11 cellular contexts compared by ENCODE assay signal in the genomic region with DNA sequence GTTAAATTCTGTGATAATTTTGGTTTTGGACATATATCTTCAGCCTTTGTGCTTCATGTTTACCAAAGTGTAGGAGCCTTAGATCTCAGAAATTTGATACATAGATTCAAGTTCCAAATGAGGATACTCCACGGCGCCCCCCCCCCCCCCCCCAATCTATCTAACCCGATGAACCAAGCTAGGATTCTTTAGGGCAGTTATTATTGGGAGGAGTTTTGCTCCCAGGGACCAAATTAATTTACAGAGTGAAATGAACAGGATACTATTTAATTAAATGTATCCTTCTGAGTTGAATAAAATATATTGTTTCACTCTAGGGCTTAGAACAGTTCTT. TPM values are rescaled to one million over a fixed set of nuclear protein-coding genes. Genes with fewer than 3 reads are reported as not detected.
DNase-seq lines count a peak whose midpoint lies in the region; ATAC-seq and TF ChIP-seq lines count a peak whose summit lies in the region.
"Had no signal": no experiment of that assay in that cellular context is flagged by ENCODE, and none has a peak within 500 bp of the region (broad histone marks: within the 10 kb centered on the region; RNA-seq: fewer than 3 reads in every experiment).

No MANE protein-coding gene starts in this region.

- peaks cover 44% of the 10 kb centered on the region for H3K4me1 Mint-ChIP-seq in T-helper 1 cell treated with Interleukin-12 subunit alpha and Interleukin-12 subunit beta and Interleukin-4 antibody, amounts not matched to agents 30 μg/mL and 1 μg/mL, for 36 hours (ENCODE audit: low read depth)

- peak overlapping the region in 2 of 3 donors; percentile 46 to 87 for H3K9ac ChIP-seq in skeletal muscle tissue (ENCODE audit: low read depth in 1 of 3, low read length in 3 of 3)

- TF ChIP-seq CTCF in Panc1 (IDR thresholded peaks at IDR 0.05) (no peak), epithelial cell of esophagus (IDR thresholded peaks at IDR 0.05; ENCODE audit: insufficient read depth, low read depth, low read length, missing control alignments) (no peak), body of pancreas (IDR thresholded peaks at IDR 0.05) (no peak)

- ATAC-seq in Panc1 (no peak), body of pancreas (no peak)

- peak overlapping the region; percentile 77 for H3K4me3 Mint-ChIP-seq in T-helper 1 cell treated with Interleukin-12 subunit alpha and Interleukin-12 subunit beta and Interleukin-4 antibody, amounts not matched to agents 30 μg/mL and 1 μg/mL, for 36 hours

- no peak for TF ChIP-seq POLR2A in body of pancreas (IDR thresholded peaks at IDR 0.05)

- H3K36me3 Mint-ChIP-seq in T-helper 1 cell treated with Interleukin-12 subunit alpha and Interleukin-12 subunit beta and Interleukin-4 antibody, amounts not matched to agents 30 μg/mL and 1 μg/mL, for 36 hours (ENCODE audit: low read depth) = peaks cover 9% of the 10 kb centered on the region

- H3K9me3 Mint-ChIP-seq in T-helper 1 cell treated with Interleukin-12 subunit alpha and Interleukin-12 subunit beta and Interleukin-4 antibody, amounts not matched to agents 30 μg/mL and 1 μg/mL, for 36 hours = no peaks in the 10 kb centered on the region

- H3K27ac ChIP-seq in Panc1 (ENCODE audit: low read length) = no peak overlapping the region; the same call in 1 of the 2 replicates
- H3K27ac ChIP-seq in skeletal muscle tissue (ENCODE audit: low read depth, low read length) = no peak overlapping the region
- peak overlapping the region in 2 of 4 donors; percentile 5 to 97 for H3K27ac ChIP-seq in body of pancreas

- CTCF ChIA-PET in Panc1 (lab: Charles Lee) = no interaction called here

- POLR2A ChIA-PET in Panc1 (lab: Charles Lee) = no interaction called here

- in situ Hi-C loops in Panc1 (cut with HindIII; ENCODE audit: low pct_unique_long_range_greater_than_20kb, low sequenced_read_pairs) = no loop called here

- DNase-seq in T-helper 1 cell (no peak), Panc1 (ENCODE audit: low read depth, low spot score) (no peak), epithelial cell of esophagus (ENCODE audit: low read depth) (no peak), body of pancreas (no peak), NCI-H748 treated with DMSO at 0.1 percent for 48 hours (lab: John Stamatoyannopoulos, UW) (no peak)
- DNase-seq in activated CD4-positive, alpha-beta T cell treated with anti-CD3 and anti-CD28 coated beads, Interleukin-2, amount 50 U/mL, for 48 hours = no peak
- DNase-seq: activated CD4-positive, CD25-positive, alpha-beta regulatory T cell; NCI-H187; stimulated activated CD8-positive, alpha-beta memory T cell treated with anti-CD3 and anti-CD28 coated beads, Interleukin-4, amount 100 ng/mL, for 48 hours had no signal

- peaks cover 3% of the 10 kb centered on the region; the same call in 1 of the 2 replicates for H3K36me3 ChIP-seq in Panc1 (ENCODE audit: control insufficient read depth, insufficient read depth, low read length)
- H3K36me3 ChIP-seq in skeletal muscle tissue (ENCODE audit: control insufficient read depth in 3 of 3, insufficient read depth in 3 of 3, low read length in 3 of 3) = no peaks in the 10 kb centered on the region
- no peaks in the 10 kb centered on the region for H3K36me3 ChIP-seq in body of pancreas (replicated peaks in 1 of 2; ENCODE audit: insufficient read depth in 1 of 2, low read depth in 2 of 2)

- H3K27me3 Mint-ChIP-seq in T-helper 1 cell treated with Interleukin-12 subunit alpha and Interleukin-12 subunit beta and Interleukin-4 antibody, amounts not matched to agents 30 μg/mL and 1 μg/mL, for 36 hours (ENCODE audit: low read depth) = peaks cover 12% of the 10 kb centered on the region

- H3K9me3 ChIP-seq in Panc1 (ENCODE audit: control insufficient read depth, insufficient read depth, low read depth, low read length) (no peaks in the 10 kb centered on the region), skeletal muscle tissue (ENCODE audit: control insufficient read depth in 3 of 3, low read length in 3 of 3) (no peaks in the 10 kb centered on the region), body of pancreas (no peaks in the 10 kb centered on the region)

- peaks cover 17% of the 10 kb centered on the region; the same call in 1 of the 2 replicates for H3K4me1 ChIP-seq in Panc1 (ENCODE audit: control insufficient read depth, insufficient read depth, low read length)
- peaks cover 9 to 18% (median 17%) of the 10 kb centered on the region in 3 donors for H3K4me1 ChIP-seq in skeletal muscle tissue (ENCODE audit: control insufficient read depth in 3 of 3, insufficient read depth in 3 of 3, low read length in 3 of 3)
- H3K4me1 ChIP-seq in body of pancreas = peaks cover 37% of the 10 kb centered on the region

- no TSS peak for BruUV-seq in Panc1 (replicated peaks; lab: Mats Ljungman, UMichigan)

- H3K27me3 ChIP-seq in Panc1 (ENCODE audit: control insufficient read depth, insufficient read depth, low read length) (no peaks in the 10 kb centered on the region), skeletal muscle tissue (ENCODE audit: control insufficient read depth in 3 of 3, insufficient read depth in 3 of 3, low read length in 3 of 3) (no peaks in the 10 kb centered on the region), body of pancreas (no peaks in the 10 kb centered on the region)

- 0 to 12% methylated on average over 3 of the region's 3 CpGs for WGBS in body of pancreas, 2 donors

- intact Hi-C loops in Panc1 (cut with micrococcal nuclease; ENCODE audit: unreplicated experiment) = loop anchor here (10.0 kb wide), 1 partner anchor 92 kb away; no protein-coding TSS in a partner anchor
- intact Hi-C loops in body of pancreas (cut with DNase I) = no loop called here

- H3K4me3 ChIP-seq in Panc1 (ENCODE audit: low read depth in 2 of 2, low read length in 2 of 2) (peak overlapping the region; percentile 84 to 92), epithelial cell of esophagus (ENCODE audit: low read length) (peak overlapping the region; percentile 81), skeletal muscle tissue (ENCODE audit: low read length in 3 of 3) (peak overlapping the region; percentile 25 to 89 (median 85)), body of pancreas (no peak overlapping the region)

- peak overlapping the region; percentile 77 for H3K27ac Mint-ChIP-seq in T-helper 1 cell treated with Interleukin-12 subunit alpha and Interleukin-12 subunit beta and Interleukin-4 antibody, amounts not matched to agents 30 μg/mL and 1 μg/mL, for 36 hours

RNA-seq across cellular contexts. Expression of gene USP25, which starts 3.2 kb away (rescaled TPM):
- total RNA-seq in Panc1 (2021; ENCODE audit: unreplicated experiment) (26.1 TPM), skeletal muscle tissue (62.1 TPM), body of pancreas (10 to 100 TPM; 31.4 to 37.9 TPM)
- 13.2 TPM for polyA plus RNA-seq in Panc1 (2012; ENCODE audit: insufficient read length)

Comparison
In these comparisons a context has a peak if more than half of its experiments do, and no peak if none do; other contexts are left out.
1. H3K4me3 ChIP-seq: peak in Panc1 (2 of 2), epithelial cell of esophagus (single experiment) and skeletal muscle tissue (3 of 3); none in body of pancreas (0 of 2).